Comparison of ENCODE assay signal across 1 cellular context in genomic region chr17:80754846-80755245, GRCh38.
TF ChIP-seq lines count a peak whose summit lies in the region.

No MANE protein-coding gene starts in this region.

TF ChIP-seq in HCT116, 20 proteins besides CTCF, POLR2A, EP300 and RAD21 (continued from another document):
- TF ChIP-seq CEBPB (IDR thresholded peaks at IDR 0.05; ENCODE audit: low read depth) (no peak), EZH2 (IDR thresholded peaks at IDR 0.05) (no peak), YY1 (IDR thresholded peaks at IDR 0.05; ENCODE audit: extremely low read depth, insufficient replicate concordance, low read depth, low read length) (no peak)
